ENCODE assay signal across 9 cellular contexts in the genomic region with DNA sequence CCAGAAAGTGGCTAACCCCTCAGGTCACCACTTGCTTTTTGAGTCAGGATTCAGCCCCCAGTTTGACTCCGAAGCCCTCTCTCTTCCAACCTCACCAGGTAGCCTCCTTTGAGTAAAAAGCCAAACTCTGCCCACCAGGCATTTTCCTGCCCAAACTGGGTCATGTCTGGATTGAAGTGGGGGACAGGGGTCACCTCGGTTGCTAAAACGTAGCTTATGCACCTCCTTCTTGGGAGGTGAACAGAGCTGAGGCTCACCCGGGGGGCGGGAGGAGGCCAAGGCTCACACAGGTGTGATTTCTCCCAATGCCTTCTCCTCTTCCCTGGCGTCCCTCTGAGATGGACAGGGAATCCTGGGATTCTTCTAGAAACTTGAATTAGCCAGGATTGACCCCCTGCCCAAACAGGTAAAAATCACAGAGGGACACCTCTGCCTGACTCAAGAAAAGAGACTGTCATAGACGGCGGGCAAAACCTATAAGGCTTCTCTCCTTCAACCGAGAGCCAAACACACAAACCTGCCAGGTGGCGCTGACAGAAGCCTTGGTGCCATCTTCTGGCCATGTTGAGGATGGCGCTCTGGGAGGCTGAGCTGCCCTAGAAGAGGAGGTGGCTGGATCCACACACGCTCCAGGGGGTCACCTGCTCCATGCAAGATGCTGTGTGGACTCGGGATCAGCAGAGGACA. TPM values are rescaled to one million over a fixed set of nuclear protein-coding genes. Genes with fewer than 3 reads are reported as not detected.
DNase-seq lines count a peak whose midpoint lies in the region; ATAC-seq and TF ChIP-seq lines count a peak whose summit lies in the region.
"Had no signal": no experiment of that assay in that cellular context is flagged by ENCODE, and none has a peak within 500 bp of the region (broad histone marks: within the 10 kb centered on the region; RNA-seq: fewer than 3 reads in every experiment).

No MANE protein-coding gene starts in this region.

- H3K27me3 ChIP-seq in psoas muscle (ENCODE audit: insufficient read depth in 3 of 3, low read length in 2 of 3): peaks cover 0 to 15% (median 3%) of the 10 kb centered on the region in 3 donors

- ATAC-seq in HG02759 (IDR thresholded peaks at IDR 0.05; ENCODE audit: unreplicated experiment) (peak; percentile 73), psoas muscle (no peak)

- WGBS in psoas muscle, 3 donors: 24 to 33% (median 31%) methylated on average over 13 of the region's 13 CpGs

- no peaks in the 10 kb centered on the region for H3K36me3 ChIP-seq in psoas muscle (ENCODE audit: insufficient read depth in 1 of 2, low read depth in 1 of 2)
- H3K36me3 ChIP-seq: thoracic aorta had no signal

- no peak overlapping the region for H3K4me3 ChIP-seq in fibroblast of villous mesenchyme (ENCODE audit: low read depth, low read length)
- no peak overlapping the region for H3K4me3 ChIP-seq in psoas muscle
- H3K4me3 ChIP-seq: thoracic aorta had no signal

- DNase-seq in SIG-M5 treated with dmso at 0.1 percent for 504 hours (lab: John Stamatoyannopoulos, UW; ENCODE audit: unreplicated experiment) (peak; percentile 52), SIG-M5 (lab: John Stamatoyannopoulos, UW) (no peak), NCI-H526 (lab: John Stamatoyannopoulos, UW) (peak; percentile 52 to 77), fibroblast of villous mesenchyme (ENCODE audit: low read depth) (peak; percentile 17), psoas muscle (no peak)
- peak; percentile 65 for DNase-seq in activated CD8-positive, alpha-beta memory T cell treated with anti-CD3 and anti-CD28 coated beads, Interleukin-2, amount 50 U/mL, for 48 hours
- DNase-seq in activated CD4-positive, CD25-positive, alpha-beta regulatory T cell treated with anti-CD3 and anti-CD28 coated beads, Interleukin-2, amount 50 U/mL, for 72 hours: no peak

- no peak overlapping the region for H3K27ac ChIP-seq in psoas muscle
- H3K27ac ChIP-seq: thoracic aorta had no signal

- no peaks in the 10 kb centered on the region for H3K4me1 ChIP-seq in psoas muscle

- H3K9me3 ChIP-seq in psoas muscle: no peaks in the 10 kb centered on the region
- H3K9me3 ChIP-seq: thoracic aorta had no signal

- intact Hi-C loops in psoas muscle (cut with DNase I): no loop called here

- TF ChIP-seq CTCF in fibroblast of villous mesenchyme (IDR thresholded peaks at IDR 0.05; ENCODE audit: insufficient read depth, low read depth, low read length): peak; percentile 51
- TF ChIP-seq CTCF in psoas muscle (IDR thresholded peaks at IDR 0.05): peak; percentile 28

RNA-seq across cellular contexts. Expression of a gene that starts 51.6 kb away (rescaled TPM):
- total RNA-seq in fibroblast of villous mesenchyme (not detected in 2 replicates), psoas muscle (under 1 TPM in 1 of 4 donors, not detected in 3; 0.06 TPM)
- under 1 TPM in 1 of 3 donors, not detected in 2; 0.01 TPM for polyA plus RNA-seq in psoas muscle
- total RNA-seq: thoracic aorta had no signal

Comparison
In these comparisons a context has a peak if more than half of its experiments do, and no peak if none do; other contexts are left out.
1. DNase-seq: peak in SIG-M5 treated with dmso at 0.1 percent for 504 hours (single experiment), NCI-H526 (2 of 2), activated CD8-positive, alpha-beta memory T cell treated with anti-CD3 and anti-CD28 coated beads, Interleukin-2, amount 50 U/mL, for 48 hours (single experiment) and fibroblast of villous mesenchyme (single experiment); none in SIG-M5 (single experiment), psoas muscle (0 of 2) and activated CD4-positive, CD25-positive, alpha-beta regulatory T cell treated with anti-CD3 and anti-CD28 coated beads, Interleukin-2, amount 50 U/mL, for 72 hours (single experiment).